In the genomic region with DNA sequence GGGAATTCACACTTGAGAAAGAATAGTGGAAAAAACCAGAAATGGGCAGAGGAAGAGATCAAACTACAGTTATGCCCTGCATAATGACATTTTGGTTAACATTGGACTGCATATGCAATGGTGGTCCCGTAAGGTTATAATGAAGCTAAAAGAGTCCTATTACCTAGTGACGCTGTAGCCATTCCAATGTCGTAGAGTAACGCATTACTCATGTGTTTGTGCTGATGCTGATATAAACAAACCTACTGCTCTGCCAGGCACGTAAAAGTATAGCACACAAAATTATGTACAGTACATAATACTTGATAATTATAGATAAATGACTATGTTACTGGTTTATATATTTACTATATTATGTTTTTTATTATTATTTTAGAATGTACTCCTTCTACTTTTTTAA, we compare ENCODE assay signal across 24 cellular contexts.
DNase-seq lines count a peak whose midpoint lies in the region; ATAC-seq and TF ChIP-seq lines count a peak whose summit lies in the region.
"Had no signal": no experiment of that assay in that cellular context is flagged by ENCODE, and none has a peak within 500 bp of the region (broad histone marks: within the 10 kb centered on the region; RNA-seq: fewer than 3 reads in every experiment).

No MANE protein-coding gene starts in this region.

- no peaks in the 10 kb centered on the region for H4K20me1 ChIP-seq in IMR-90 (ENCODE audit: insufficient read depth, low read length)

- 0 out of 2 replicates have a peak overlapping the region, but pooled peaks have one; percentile 28 for H4K91ac ChIP-seq in IMR-90 (ENCODE audit: insufficient read depth, low read depth, low read length)
- H4K91ac ChIP-seq in mesenchymal stem cell (ENCODE audit: low read length): no peak overlapping the region

- H2AK9ac ChIP-seq in IMR-90 (replicated peaks; ENCODE audit: low read depth, low read length, poor library complexity): no peak overlapping the region

- H4K5ac ChIP-seq in IMR-90 (ENCODE audit: low read depth, low read length): no peak overlapping the region

- in situ Hi-C loops in IMR-90 (cut with MboI; ENCODE audit: low sequenced_read_pairs): no loop called here

- H3K27me3 ChIP-seq in IMR-90 (ENCODE audit: control insufficient read depth, insufficient read depth, low read length) (no peaks in the 10 kb centered on the region), mesenchymal stem cell (ENCODE audit: control insufficient read depth in 1 of 2, insufficient read depth in 1 of 2, low read length in 2 of 2) (no peaks in the 10 kb centered on the region), body of pancreas (no peaks in the 10 kb centered on the region), Peyer's patch (no peaks in the 10 kb centered on the region)
- H3K27me3 ChIP-seq: MG63 had no signal

- H3K9me3 ChIP-seq in IMR-90 (ENCODE audit: control insufficient read depth, insufficient read depth, low read length) (no peaks in the 10 kb centered on the region), mesenchymal stem cell (ENCODE audit: control insufficient read depth, low read length) (no peaks in the 10 kb centered on the region), body of pancreas (no peaks in the 10 kb centered on the region), Peyer's patch (no peaks in the 10 kb centered on the region)
- H3K9me3 ChIP-seq: MG63 had no signal

- H2BK5ac ChIP-seq in IMR-90 (ENCODE audit: low read depth, low read length, poor library complexity, severe bottlenecking) (peak overlapping the region; percentile 95), mesenchymal stem cell (ENCODE audit: low read depth, low read length, poor library complexity, severe bottlenecking) (no peak overlapping the region)

- no peak for TF ChIP-seq POLR2A in IMR-90 (IDR thresholded peaks at IDR 0.05; ENCODE audit: low read depth, low read length)
- TF ChIP-seq POLR2A in body of pancreas (IDR thresholded peaks at IDR 0.05): no peak
- TF ChIP-seq POLR2A in Peyer's patch (IDR thresholded peaks at IDR 0.05): no peak

- intact Hi-C loops in IMR-90 (cut with micrococcal nuclease): no loop called here
- intact Hi-C loops in body of pancreas (cut with DNase I): no loop called here

- no peak overlapping the region; the same call in 1 of the 2 replicates for H3K14ac ChIP-seq in IMR-90 (replicated peaks; ENCODE audit: low read depth, low read length)
- no peak overlapping the region for H3K14ac ChIP-seq in mesenchymal stem cell (ENCODE audit: low read length in 2 of 2)

- BruUV-seq in IMR-90 (replicated peaks; lab: Mats Ljungman, UMichigan): no TSS peak

- CTCF ChIA-PET in IMR-90 (lab: Yijun Ruan, JAX): interaction anchor here (0.6 to 1.7 kb wide), 2 partner anchors 15 to 121 kb away, joined by 4 read pairs; partner anchors contain the start of gene KLF5

- WGBS in IMR-90 (ENCODE audit: extremely low coverage in 2 of 2, insufficient read length in 1 of 2), 2 experiments: no CpG with 5 or more reads among the region's 5 CpGs
- whole genome bisulfite sequencing in mesenchymal stem cell: 44% methylated on average over 2 of the region's 5 CpGs
- WGBS in body of pancreas, 2 donors: 89 to 92% methylated on average over 5 of the region's 5 CpGs

- H3K79me1 ChIP-seq in IMR-90 (ENCODE audit: low read depth in 1 of 2, low read length in 2 of 2) (no peaks in the 10 kb centered on the region), mesenchymal stem cell (replicated peaks; ENCODE audit: low read length, poor library complexity, severe bottlenecking) (no peaks in the 10 kb centered on the region)

- no peak overlapping the region for H2BK15ac ChIP-seq in IMR-90 (ENCODE audit: low read depth, low read length)
- H2BK15ac ChIP-seq in mesenchymal stem cell (ENCODE audit: low read depth, poor library complexity, severe bottlenecking): no peak overlapping the region

- H3K9me1 ChIP-seq in IMR-90 (ENCODE audit: insufficient read depth, low read length): no peaks in the 10 kb centered on the region

- H3K23ac ChIP-seq in IMR-90 (ENCODE audit: low read depth, low read length) (no peak overlapping the region), mesenchymal stem cell (ENCODE audit: low read length in 2 of 2) (no peak overlapping the region)

- no peak for TF ChIP-seq CTCF in IMR-90 (conservative IDR thresholded peaks at IDR 0.05; ENCODE audit: low read depth, low read length)
- no peak for TF ChIP-seq CTCF in choroid plexus epithelial cell (conservative IDR thresholded peaks at IDR 0.05; ENCODE audit: low read depth, low read length)
- no peak for TF ChIP-seq CTCF in body of pancreas (IDR thresholded peaks at IDR 0.05)
- no peak for TF ChIP-seq CTCF in Peyer's patch (IDR thresholded peaks at IDR 0.05)

- no peak overlapping the region for H3K56ac ChIP-seq in IMR-90 (ENCODE audit: extremely low read depth, insufficient read depth, low read length)

- H3K4me1 ChIP-seq in IMR-90 (ENCODE audit: control insufficient read depth, insufficient read depth, low read length) (no peaks in the 10 kb centered on the region; the same call in 1 of the 2 replicates), mesenchymal stem cell (ENCODE audit: control insufficient read depth, insufficient read depth, low read depth, low read length) (no peaks in the 10 kb centered on the region), body of pancreas (no peaks in the 10 kb centered on the region), Peyer's patch (no peaks in the 10 kb centered on the region)

- H4K8ac ChIP-seq in IMR-90 (ENCODE audit: low read depth in 2 of 2, low read length in 2 of 2): no peak overlapping the region
- no peak overlapping the region for H4K8ac ChIP-seq in mesenchymal stem cell (ENCODE audit: low read length)

- H2BK12ac ChIP-seq in mesenchymal stem cell (ENCODE audit: low read length in 2 of 2): no peak overlapping the region

- no peak overlapping the region for H2BK20ac ChIP-seq in IMR-90 (ENCODE audit: low read depth, low read length)

- H3K4me2 ChIP-seq in IMR-90 (ENCODE audit: low read depth, low read length) (peak overlapping the region; percentile 9; the same call in 1 of the 2 replicates), mesenchymal stem cell (ENCODE audit: low read length, poor library complexity, severe bottlenecking) (no peak overlapping the region)

- no peak for TF ChIP-seq RAD21 in IMR-90 (IDR thresholded peaks at IDR 0.05; ENCODE audit: low read length)

- H2AFZ ChIP-seq in IMR-90 (replicated peaks; ENCODE audit: low read length, poor library complexity) (no peak overlapping the region), mesenchymal stem cell (ENCODE audit: low read depth, low read length) (no peak overlapping the region)

- ATAC-seq in IMR-90 (ENCODE audit: low read depth): peak; percentile 70
- ATAC-seq in GM21529 (IDR thresholded peaks at IDR 0.05; ENCODE audit: unreplicated experiment): no peak
- ATAC-seq in body of pancreas: no peak
- ATAC-seq: CD8-positive, alpha-beta T cell; HepG2; K562 had no signal

- H3K27ac ChIP-seq in IMR-90 (ENCODE audit: insufficient read depth, low read length) (no peak overlapping the region), mesenchymal stem cell (ENCODE audit: low read length, poor library complexity, severe bottlenecking) (no peak overlapping the region), body of pancreas (no peak overlapping the region), Peyer's patch (no peak overlapping the region)
- H3K27ac ChIP-seq: C4-2B, RWPE1 had no signal

- dilution Hi-C loops in IMR-90 (cut with HindIII; ENCODE audit: low sequenced_read_pairs, unreplicated experiment): no loop called here

- POLR2A ChIA-PET in IMR-90 (lab: Charles Lee; ENCODE audit: unreplicated experiment): interaction anchor here (0.5 kb wide), 1 partner anchor 507 kb away, joined by 3 read pairs; no protein-coding TSS in a partner anchor

- DNase-seq in EH (ENCODE audit: low read depth): peak; percentile 33
- DNase-seq in IMR-90: peak; percentile 80
- peak; percentile 48 for DNase-seq in choroid plexus epithelial cell (ENCODE audit: low read depth)
- DNase-seq in mesenchymal stem cell: peak; percentile 80
- DNase-seq in NCI-H345 treated with DMSO at 0.1 percent for 48 hours (lab: John Stamatoyannopoulos, UW; ENCODE audit: unreplicated experiment): no peak
- no peak for DNase-seq in body of pancreas
- no peak for DNase-seq in Peyer's patch
- DNase-seq: Caco-2; CD8-positive, alpha-beta T cell; EL; GF-D8; Kasumi-1; MG63; NCI-H1105 treated with DMSO at 0.1 percent for 48 hours; NCI-H146; NCI-H2029; NCI-H446 treated with DMSO at 0.1 percent for 48 hours; NK-92 treated with Interleukin-12 subunit alpha and Interleukin-12 subunit beta, amount 100 ng/mL, for 24 hours; SHP77 had no signal

- H3K18ac ChIP-seq in IMR-90 (ENCODE audit: low read depth, low read length) (no peak overlapping the region), mesenchymal stem cell (ENCODE audit: low read depth in 1 of 2, low read length in 2 of 2) (no peak overlapping the region)

- H3K4me3 ChIP-seq in IMR-90 (ENCODE audit: insufficient read depth, low read depth, low read length) (no peak overlapping the region), choroid plexus epithelial cell (ENCODE audit: low read depth, low read length) (no peak overlapping the region), mesenchymal stem cell (ENCODE audit: insufficient read depth in 1 of 2, low read depth in 1 of 2, low read length in 2 of 2) (no peak overlapping the region), body of pancreas (no peak overlapping the region), Peyer's patch (no peak overlapping the region)
- H3K4me3 ChIP-seq: K562, MG63 had no signal

- H2AK5ac ChIP-seq in IMR-90 (ENCODE audit: low read depth, low read length) (no peak overlapping the region), mesenchymal stem cell (ENCODE audit: low read length, severe bottlenecking) (no peak overlapping the region)

- no peak overlapping the region for H3K4ac ChIP-seq in IMR-90 (ENCODE audit: low read depth, low read length)
- H3K4ac ChIP-seq in mesenchymal stem cell (ENCODE audit: low read depth in 1 of 2, low read length in 2 of 2): no peak overlapping the region

- H2BK120ac ChIP-seq in IMR-90 (ENCODE audit: low read depth, low read length) (peak overlapping the region; percentile 9; the same call in 1 of the 2 replicates), mesenchymal stem cell (ENCODE audit: low read depth, low read length) (no peak overlapping the region)

- H3K9ac ChIP-seq in IMR-90 (ENCODE audit: low read depth, low read length): no peak overlapping the region
- no peak overlapping the region for H3K9ac ChIP-seq in mesenchymal stem cell (ENCODE audit: low read length)

- H3K36me3 ChIP-seq in IMR-90 (ENCODE audit: control insufficient read depth, insufficient read depth, low read length) (no peaks in the 10 kb centered on the region), mesenchymal stem cell (ENCODE audit: control insufficient read depth in 1 of 2, insufficient read depth in 2 of 2, low read depth in 1 of 2, low read length in 2 of 2) (no peaks in the 10 kb centered on the region), body of pancreas (replicated peaks in 1 of 2; ENCODE audit: insufficient read depth in 1 of 2, low read depth in 2 of 2) (no peaks in the 10 kb centered on the region), Peyer's patch (no peaks in the 10 kb centered on the region)
- H3K36me3 ChIP-seq: MG63 had no signal

TF ChIP-seq in IMR-90, 13 proteins besides CTCF, POLR2A, EP300 and RAD21 (continues in another document):
- TF ChIP-seq MAZ (IDR thresholded peaks at IDR 0.05; ENCODE audit: borderline replicate concordance, low read depth, low read length) (no peak), RFX5 (IDR thresholded peaks at IDR 0.05; ENCODE audit: low read depth, low read length) (no peak), FOS (IDR thresholded peaks at IDR 0.05; ENCODE audit: low read depth, low read length) (peak; percentile 32; the same call in 1 of the 2 replicates)

Comparison
In these comparisons a context has a peak if more than half of its experiments do, and no peak if none do; other contexts are left out.
1. DNase-seq: peak in EH (single experiment), IMR-90 (single experiment), choroid plexus epithelial cell (single experiment) and mesenchymal stem cell (single experiment); none in NCI-H345 treated with DMSO at 0.1 percent for 48 hours (single experiment), body of pancreas (0 of 4) and Peyer's patch (0 of 3).